In genomic region chr15:60735559-60736047, GRCh38 we compare ENCODE assay signal across 33 cellular contexts.
"Had no signal": no experiment of that assay in that cellular context is flagged by ENCODE, and none has a peak within 500 bp of the region (broad histone marks: within the 10 kb centered on the region; RNA-seq: fewer than 3 reads in every experiment).

No MANE protein-coding gene starts in this region.

- ATAC-seq: activated CD4-positive, CD25-positive, alpha-beta regulatory T cell treated with anti-CD3 and anti-CD28 coated beads, Interleukin-2, amount 50 U/mL, for 24 hours; activated CD8-positive, alpha-beta T cell treated with anti-CD3 and anti-CD28 coated beads for 36 hours; activated naive CD4-positive, alpha-beta T cell treated with anti-CD3 and anti-CD28 coated beads, Interleukin-2, amount 50 U/mL, for 72 hours; foreskin keratinocyte; gastrocnemius medialis; T-helper 17 cell had no signal

- H3K4me1 Mint-ChIP-seq: activated B cell treated with CpG ODN at 0.5 μM for 24 hours, brain had no signal

- DNase-seq: activated B cell treated with CpG ODN at 0.5 μM for 24 hours; activated CD4-positive, alpha-beta T cell treated with anti-CD3 and anti-CD28 coated beads for 48 hours; activated CD4-positive, alpha-beta T cell treated with anti-CD3 and anti-CD28 coated beads, Interleukin-2, amount 50 U/mL, for 1 hour; activated CD4-positive, alpha-beta T cell treated with anti-CD3 and anti-CD28 coated beads, Interleukin-2, amount 50 U/mL, for 48 hours; activated CD8-positive, alpha-beta memory T cell treated with anti-CD3 and anti-CD28 coated beads for 24 hours; activated CD8-positive, alpha-beta T cell treated with anti-CD3 and anti-CD28 coated beads for 36 hours; activated effector memory CD4-positive, alpha-beta T cell treated with anti-CD3 and anti-CD28 coated beads, Interleukin-2, amount 50 U/mL, for 16 hours; activated naive CD4-positive, alpha-beta T cell; activated naive CD4-positive, alpha-beta T cell treated with anti-CD3 and anti-CD28 coated beads, Interleukin-2, amount 10 ng/mL, durations not matched to agents 7 days and 5 days; activated naive CD8-positive, alpha-beta T cell treated with anti-CD3 and anti-CD28 coated beads, Interleukin-2, amount 10 ng/mL, durations not matched to agents 7 days and 5 days; activated T-cell treated with anti-CD3 and anti-CD28 coated beads, Interleukin-2, amount 50 U/mL, for 48 hours; dorsolateral prefrontal cortex; effector memory CD4-positive, alpha-beta T cell; endodermal cell; erythroblast; foreskin keratinocyte; gastrocnemius medialis; T-helper 1 cell; T-helper 17 cell; T1000 had no signal

- H3K4me3 ChIP-seq: ascending aorta, breast epithelium, coronary artery, dorsolateral prefrontal cortex, esophagus muscularis mucosa, gastrocnemius medialis had no signal

- H3K4me1 ChIP-seq: ascending aorta, breast epithelium, esophagus muscularis mucosa, foreskin keratinocyte had no signal

- H3K27ac Mint-ChIP-seq: activated B cell treated with CpG ODN at 0.5 μM for 24 hours; activated CD8-positive, alpha-beta T cell treated with anti-CD3 and anti-CD28 coated beads for 36 hours; activated naive CD4-positive, alpha-beta T cell treated with anti-CD3 and anti-CD28 coated beads, Interleukin-2, amount 10 ng/mL, durations not matched to agents 7 days and 5 days; activated naive CD4-positive, alpha-beta T cell treated with anti-CD3 and anti-CD28 coated beads, Interleukin-2, amount 50 U/mL, for 72 hours; activated naive CD8-positive, alpha-beta T cell treated with anti-CD3 and anti-CD28 coated beads, Interleukin-2, amount 10 ng/mL, durations not matched to agents 7 days and 5 days; activated T-helper 1 cell treated with anti-CD3 and anti-CD28 coated beads, Interleukin-12 subunit alpha, Interleukin-12 subunit beta, Interleukin-2, Interleukin-4 antibody, amounts not matched to agents 30 ng/mL and 10 ng/mL and 1 ng/mL, durations not matched to agents 14 hours and 24 hours and 36 hours; activated T-helper 2 cell treated with anti-CD3 and anti-CD28 coated beads, Interferon-gamma antibody, Interleukin-2, Interleukin-4, amounts not matched to agents 10 μg/mL and 5 μg/mL and 100 μg/mL, durations not matched to agents 14 hours and 24 hours and 36 hours; brain; dendritic cell treated with granulocyte-macrophage colony-stimulating factor and Interleukin-4, amounts not matched to agents 40 ng/mL and 50 ng/mL, for 4 days; endodermal cell; T-helper 17 cell; T-helper 2 cell treated with Interferon-gamma antibody and Interleukin-4, amounts not matched to agents 5 μg/mL and 100 μg/mL, for 36 hours had no signal

- H3K27ac ChIP-seq: ascending aorta, breast epithelium, coronary artery, dorsolateral prefrontal cortex, esophagus muscularis mucosa, foreskin keratinocyte, gastrocnemius medialis, VCaP had no signal

- H3K27me3 ChIP-seq: ascending aorta, breast epithelium, dorsolateral prefrontal cortex, esophagus muscularis mucosa, gastrocnemius medialis had no signal

- H3K27me3 Mint-ChIP-seq: activated B cell treated with CpG ODN at 0.5 μM for 24 hours; activated CD8-positive, alpha-beta T cell treated with anti-CD3 and anti-CD28 coated beads for 36 hours; activated naive CD8-positive, alpha-beta T cell treated with anti-CD3 and anti-CD28 coated beads, Interleukin-2, amount 10 ng/mL, durations not matched to agents 7 days and 5 days; brain; central memory CD8-positive, alpha-beta T cell; dendritic cell treated with granulocyte-macrophage colony-stimulating factor and Interleukin-4, amounts not matched to agents 40 ng/mL and 50 ng/mL, for 4 days; T-helper 17 cell had no signal

- H3K36me3 ChIP-seq: ascending aorta, breast epithelium, esophagus muscularis mucosa, gastrocnemius medialis had no signal

- H3K4me3 Mint-ChIP-seq: activated B cell treated with CpG ODN at 0.5 μM for 24 hours; activated CD8-positive, alpha-beta T cell treated with anti-CD3 and anti-CD28 coated beads for 36 hours; activated naive CD4-positive, alpha-beta T cell treated with anti-CD3 and anti-CD28 coated beads, Interleukin-2, amount 10 ng/mL, durations not matched to agents 7 days and 5 days; activated naive CD8-positive, alpha-beta T cell treated with anti-CD3 and anti-CD28 coated beads, Interleukin-2, amount 10 ng/mL, durations not matched to agents 7 days and 5 days; activated T-helper 1 cell treated with anti-CD3 and anti-CD28 coated beads, Interleukin-12 subunit alpha, Interleukin-12 subunit beta, Interleukin-2, Interleukin-4 antibody, amounts not matched to agents 30 ng/mL and 10 ng/mL and 1 ng/mL, durations not matched to agents 14 hours and 24 hours and 36 hours; brain; central memory CD8-positive, alpha-beta T cell; dendritic cell treated with granulocyte-macrophage colony-stimulating factor and Interleukin-4, amounts not matched to agents 40 ng/mL and 50 ng/mL, for 4 days; endodermal cell; T-helper 17 cell; T-helper 2 cell treated with Interferon-gamma antibody and Interleukin-4, amounts not matched to agents 5 μg/mL and 100 μg/mL, for 36 hours had no signal
